ENCODE assay signal across 1 cellular context in the genomic region with DNA sequence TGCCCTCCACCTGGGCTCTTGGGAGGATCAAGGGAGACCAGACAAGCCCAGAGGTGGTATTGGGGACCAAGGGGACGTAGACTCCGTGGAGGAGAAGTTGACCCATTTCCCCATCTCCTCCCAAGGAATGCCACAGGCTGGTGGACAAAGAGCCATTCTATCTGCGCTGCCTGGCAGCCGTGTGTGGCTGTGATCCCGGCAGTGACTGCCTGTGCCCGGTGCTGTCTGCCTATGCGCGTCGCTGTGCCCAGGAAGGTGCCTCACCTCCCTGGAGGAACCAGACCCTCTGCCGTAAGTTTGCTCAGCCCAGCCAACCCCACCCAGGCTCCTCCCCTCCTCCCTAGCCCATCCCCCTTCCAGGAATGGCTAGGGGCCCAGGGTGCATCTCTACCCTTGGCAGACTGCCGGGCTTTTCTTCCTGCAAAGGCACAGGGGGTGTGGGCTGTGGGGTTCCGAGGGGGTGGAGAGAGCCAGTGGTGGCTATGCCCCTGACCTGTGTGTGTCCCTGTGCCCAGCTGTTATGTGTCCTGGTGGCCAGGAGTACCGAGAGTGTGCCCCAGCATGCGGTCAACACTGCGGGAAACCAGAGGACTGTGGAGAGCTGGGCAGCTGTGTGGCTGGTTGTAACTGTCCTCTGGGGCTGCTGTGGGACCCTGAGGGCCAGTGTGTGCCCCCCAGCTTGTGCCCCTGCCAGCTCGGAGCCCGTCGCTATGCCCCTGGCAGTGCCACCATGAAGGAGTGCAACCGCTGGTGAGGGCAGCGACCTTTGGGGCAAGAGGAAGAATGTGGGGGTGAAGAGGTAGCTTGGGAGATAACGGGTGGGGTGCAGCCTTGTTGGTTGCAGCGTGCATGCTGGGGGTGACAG.
TF ChIP-seq lines count a peak whose summit lies in the region.

No MANE protein-coding gene starts in this region.

TF ChIP-seq in WTC11, 78 proteins besides CTCF, POLR2A, EP300 and RAD21 (continued from another document):
- TF ChIP-seq, protein P1, sequence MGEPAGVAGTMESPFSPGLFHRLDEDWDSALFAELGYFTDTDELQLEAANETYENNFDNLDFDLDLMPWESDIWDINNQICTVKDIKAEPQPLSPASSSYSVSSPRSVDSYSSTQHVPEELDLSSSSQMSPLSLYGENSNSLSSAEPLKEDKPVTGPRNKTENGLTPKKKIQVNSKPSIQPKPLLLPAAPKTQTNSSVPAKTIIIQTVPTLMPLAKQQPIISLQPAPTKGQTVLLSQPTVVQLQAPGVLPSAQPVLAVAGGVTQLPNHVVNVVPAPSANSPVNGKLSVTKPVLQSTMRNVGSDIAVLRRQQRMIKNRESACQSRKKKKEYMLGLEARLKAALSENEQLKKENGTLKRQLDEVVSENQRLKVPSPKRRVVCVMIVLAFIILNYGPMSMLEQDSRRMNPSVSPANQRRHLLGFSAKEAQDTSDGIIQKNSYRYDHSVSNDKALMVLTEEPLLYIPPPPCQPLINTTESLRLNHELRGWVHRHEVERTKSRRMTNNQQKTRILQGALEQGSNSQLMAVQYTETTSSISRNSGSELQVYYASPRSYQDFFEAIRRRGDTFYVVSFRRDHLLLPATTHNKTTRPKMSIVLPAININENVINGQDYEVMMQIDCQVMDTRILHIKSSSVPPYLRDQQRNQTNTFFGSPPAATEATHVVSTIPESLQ (CRISPR knock-in tag; IDR thresholded peaks at IDR 0.05) = no peak
- TF ChIP-seq, protein P2, sequence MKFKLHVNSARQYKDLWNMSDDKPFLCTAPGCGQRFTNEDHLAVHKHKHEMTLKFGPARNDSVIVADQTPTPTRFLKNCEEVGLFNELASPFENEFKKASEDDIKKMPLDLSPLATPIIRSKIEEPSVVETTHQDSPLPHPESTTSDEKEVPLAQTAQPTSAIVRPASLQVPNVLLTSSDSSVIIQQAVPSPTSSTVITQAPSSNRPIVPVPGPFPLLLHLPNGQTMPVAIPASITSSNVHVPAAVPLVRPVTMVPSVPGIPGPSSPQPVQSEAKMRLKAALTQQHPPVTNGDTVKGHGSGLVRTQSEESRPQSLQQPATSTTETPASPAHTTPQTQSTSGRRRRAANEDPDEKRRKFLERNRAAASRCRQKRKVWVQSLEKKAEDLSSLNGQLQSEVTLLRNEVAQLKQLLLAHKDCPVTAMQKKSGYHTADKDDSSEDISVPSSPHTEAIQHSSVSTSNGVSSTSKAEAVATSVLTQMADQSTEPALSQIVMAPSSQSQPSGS (CRISPR knock-in tag; IDR thresholded peaks at IDR 0.05; ENCODE audit: borderline replicate concordance, low read depth) = no peak
- TF ChIP-seq FOXP4 (CRISPR knock-in tag; IDR thresholded peaks at IDR 0.05) (no peak), PRDM15 (CRISPR knock-in tag; IDR thresholded peaks at IDR 0.05) (no peak), ETV6 (CRISPR knock-in tag; IDR thresholded peaks at IDR 0.05) (no peak), EMX1 (CRISPR knock-in tag; IDR thresholded peaks at IDR 0.05) (no peak), CDX4 (CRISPR knock-in tag; IDR thresholded peaks at IDR 0.05; ENCODE audit: borderline replicate concordance) (no peak), TEAD1 (CRISPR knock-in tag; IDR thresholded peaks at IDR 0.05) (no peak), CBFB (CRISPR knock-in tag; IDR thresholded peaks at IDR 0.05; ENCODE audit: low read depth) (no peak), ZBTB21 (CRISPR knock-in tag; IDR thresholded peaks at IDR 0.05; ENCODE audit: borderline replicate concordance) (no peak), ERG (CRISPR knock-in tag; IDR thresholded peaks at IDR 0.05) (no peak)
- TF ChIP-seq, protein P3, sequence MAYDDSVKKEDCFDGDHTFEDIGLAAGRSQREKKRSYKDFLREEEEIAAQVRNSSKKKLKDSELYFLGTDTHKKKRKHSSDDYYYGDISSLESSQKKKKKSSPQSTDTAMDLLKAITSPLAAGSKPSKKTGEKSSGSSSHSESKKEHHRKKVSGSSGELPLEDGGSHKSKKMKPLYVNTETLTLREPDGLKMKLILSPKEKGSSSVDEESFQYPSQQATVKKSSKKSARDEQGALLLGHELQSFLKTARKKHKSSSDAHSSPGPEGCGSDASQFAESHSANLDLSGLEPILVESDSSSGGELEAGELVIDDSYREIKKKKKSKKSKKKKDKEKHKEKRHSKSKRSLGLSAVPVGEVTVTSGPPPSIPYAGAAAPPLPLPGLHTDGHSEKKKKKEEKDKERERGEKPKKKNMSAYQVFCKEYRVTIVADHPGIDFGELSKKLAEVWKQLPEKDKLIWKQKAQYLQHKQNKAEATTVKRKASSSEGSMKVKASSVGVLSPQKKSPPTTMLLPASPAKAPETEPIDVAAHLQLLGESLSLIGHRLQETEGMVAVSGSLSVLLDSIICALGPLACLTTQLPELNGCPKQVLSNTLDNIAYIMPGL (CRISPR knock-in tag; IDR thresholded peaks at IDR 0.05) = no peak
- TF ChIP-seq, protein P4, sequence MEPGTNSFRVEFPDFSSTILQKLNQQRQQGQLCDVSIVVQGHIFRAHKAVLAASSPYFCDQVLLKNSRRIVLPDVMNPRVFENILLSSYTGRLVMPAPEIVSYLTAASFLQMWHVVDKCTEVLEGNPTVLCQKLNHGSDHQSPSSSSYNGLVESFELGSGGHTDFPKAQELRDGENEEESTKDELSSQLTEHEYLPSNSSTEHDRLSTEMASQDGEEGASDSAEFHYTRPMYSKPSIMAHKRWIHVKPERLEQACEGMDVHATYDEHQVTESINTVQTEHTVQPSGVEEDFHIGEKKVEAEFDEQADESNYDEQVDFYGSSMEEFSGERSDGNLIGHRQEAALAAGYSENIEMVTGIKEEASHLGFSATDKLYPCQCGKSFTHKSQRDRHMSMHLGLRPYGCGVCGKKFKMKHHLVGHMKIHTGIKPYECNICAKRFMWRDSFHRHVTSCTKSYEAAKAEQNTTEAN (CRISPR knock-in tag; IDR thresholded peaks at IDR 0.05) = no peak
TF ChIP-seq in WTC11: peak in this region for 0.
